ENCODE assay signal across 2 cellular contexts in the genomic region with DNA sequence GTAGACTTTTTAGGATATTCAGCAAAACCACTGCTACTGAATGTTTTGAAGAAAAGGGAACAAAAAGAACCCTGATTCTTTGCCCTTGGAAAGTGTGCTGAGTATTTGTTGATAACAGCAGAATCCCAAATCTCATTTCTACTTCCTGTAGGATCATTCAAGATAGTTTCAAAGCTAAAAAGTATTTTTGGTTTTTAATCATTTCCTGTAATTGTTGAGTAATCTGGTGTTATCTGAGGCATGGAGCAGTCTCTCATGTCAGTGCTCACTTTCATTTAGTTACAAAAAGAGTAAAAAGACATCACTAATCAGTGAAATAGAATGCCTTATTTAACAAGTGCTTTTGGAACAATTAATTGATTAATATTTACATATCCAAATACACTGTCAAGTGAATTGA.
TF ChIP-seq lines count a peak whose summit lies in the region.

No MANE protein-coding gene starts in this region.

TF ChIP-seq in SK-N-SH, 30 proteins besides CTCF, POLR2A, EP300 and RAD21 (continued from another document):
- TF ChIP-seq USF1 (IDR thresholded peaks at IDR 0.05; ENCODE audit: borderline replicate concordance, low read depth) (no peak), RXRA (IDR thresholded peaks at IDR 0.05; ENCODE audit: borderline replicate concordance, low read depth) (no peak), GATA2 (CRISPR knock-in tag; IDR thresholded peaks at IDR 0.05) (no peak), YY1 (IDR thresholded peaks at IDR 0.05; ENCODE audit: low read depth) (no peak), EZH2phosphoT487 (IDR thresholded peaks at IDR 0.05; ENCODE audit: borderline replicate concordance, low read depth) (no peak), RCOR1 (IDR thresholded peaks at IDR 0.05; ENCODE audit: low read length) (no peak), POLR2AphosphoS5 (IDR thresholded peaks at IDR 0.05; ENCODE audit: low read depth, low read length) (no peak), FOSL2 (IDR thresholded peaks at IDR 0.05; ENCODE audit: borderline replicate concordance, low read depth) (no peak), MXI1 (IDR thresholded peaks at IDR 0.05; ENCODE audit: low read depth, low read length) (no peak), TEAD4 (IDR thresholded peaks at IDR 0.05; ENCODE audit: borderline replicate concordance, insufficient read depth) (no peak), MEF2A (IDR thresholded peaks at IDR 0.05; ENCODE audit: borderline replicate concordance, low read depth) (no peak), NRF1 (IDR thresholded peaks at IDR 0.05; ENCODE audit: low read depth, low read length) (no peak), REST (IDR thresholded peaks at IDR 0.05; ENCODE audit: low read depth, low read length) (no peak)
- TF ChIP-seq, protein P1, sequence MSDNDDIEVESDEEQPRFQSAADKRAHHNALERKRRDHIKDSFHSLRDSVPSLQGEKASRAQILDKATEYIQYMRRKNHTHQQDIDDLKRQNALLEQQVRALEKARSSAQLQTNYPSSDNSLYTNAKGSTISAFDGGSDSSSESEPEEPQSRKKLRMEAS (IDR thresholded peaks at IDR 0.05; ENCODE audit: low read depth): no peak
- TF ChIP-seq, protein P2, sequence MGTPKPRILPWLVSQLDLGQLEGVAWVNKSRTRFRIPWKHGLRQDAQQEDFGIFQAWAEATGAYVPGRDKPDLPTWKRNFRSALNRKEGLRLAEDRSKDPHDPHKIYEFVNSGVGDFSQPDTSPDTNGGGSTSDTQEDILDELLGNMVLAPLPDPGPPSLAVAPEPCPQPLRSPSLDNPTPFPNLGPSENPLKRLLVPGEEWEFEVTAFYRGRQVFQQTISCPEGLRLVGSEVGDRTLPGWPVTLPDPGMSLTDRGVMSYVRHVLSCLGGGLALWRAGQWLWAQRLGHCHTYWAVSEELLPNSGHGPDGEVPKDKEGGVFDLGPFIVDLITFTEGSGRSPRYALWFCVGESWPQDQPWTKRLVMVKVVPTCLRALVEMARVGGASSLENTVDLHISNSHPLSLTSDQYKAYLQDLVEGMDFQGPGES (IDR thresholded peaks at IDR 0.05; ENCODE audit: low read depth, low read length): no peak
- TF ChIP-seq, protein P3, sequence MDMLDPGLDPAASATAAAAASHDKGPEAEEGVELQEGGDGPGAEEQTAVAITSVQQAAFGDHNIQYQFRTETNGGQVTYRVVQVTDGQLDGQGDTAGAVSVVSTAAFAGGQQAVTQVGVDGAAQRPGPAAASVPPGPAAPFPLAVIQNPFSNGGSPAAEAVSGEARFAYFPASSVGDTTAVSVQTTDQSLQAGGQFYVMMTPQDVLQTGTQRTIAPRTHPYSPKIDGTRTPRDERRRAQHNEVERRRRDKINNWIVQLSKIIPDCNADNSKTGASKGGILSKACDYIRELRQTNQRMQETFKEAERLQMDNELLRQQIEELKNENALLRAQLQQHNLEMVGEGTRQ (IDR thresholded peaks at IDR 0.05; ENCODE audit: borderline replicate concordance, low read depth, low read length): no peak
TF ChIP-seq in SK-N-SH: peak in this region for 0.

TF ChIP-seq in SK-N-SH treated with all-trans-retinoic acid at 6 μM for 48 hours, 23 proteins besides CTCF, POLR2A, EP300 and RAD21 (continued from another document):
- TF ChIP-seq CREB5 (CRISPR knock-in tag; IDR thresholded peaks at IDR 0.05; ENCODE audit: low read depth): no peak
- no peak for TF ChIP-seq POU6F1 (CRISPR knock-in tag; IDR thresholded peaks at IDR 0.05; ENCODE audit: borderline replicate concordance, low read depth)
- TF ChIP-seq OSR1 (CRISPR knock-in tag; IDR thresholded peaks at IDR 0.05): no peak
- TF ChIP-seq, protein P4, sequence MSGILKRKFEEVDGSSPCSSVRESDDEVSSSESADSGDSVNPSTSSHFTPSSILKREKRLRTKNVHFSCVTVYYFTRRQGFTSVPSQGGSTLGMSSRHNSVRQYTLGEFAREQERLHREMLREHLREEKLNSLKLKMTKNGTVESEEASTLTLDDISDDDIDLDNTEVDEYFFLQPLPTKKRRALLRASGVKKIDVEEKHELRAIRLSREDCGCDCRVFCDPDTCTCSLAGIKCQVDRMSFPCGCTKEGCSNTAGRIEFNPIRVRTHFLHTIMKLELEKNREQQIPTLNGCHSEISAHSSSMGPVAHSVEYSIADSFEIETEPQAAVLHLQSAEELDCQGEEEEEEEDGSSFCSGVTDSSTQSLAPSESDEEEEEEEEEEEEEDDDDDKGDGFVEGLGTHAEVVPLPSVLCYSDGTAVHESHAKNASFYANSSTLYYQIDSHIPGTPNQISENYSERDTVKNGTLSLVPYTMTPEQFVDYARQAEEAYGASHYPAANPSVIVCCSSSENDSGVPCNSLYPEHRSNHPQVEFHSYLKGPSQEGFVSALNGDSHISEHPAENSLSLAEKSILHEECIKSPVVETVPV (CRISPR knock-in tag; IDR thresholded peaks at IDR 0.05): no peak
- no peak for TF ChIP-seq ZFP30 (CRISPR knock-in tag; IDR thresholded peaks at IDR 0.05)
- TF ChIP-seq ISL1 (CRISPR knock-in tag; IDR thresholded peaks at IDR 0.05): no peak
- TF ChIP-seq TSHZ2 (CRISPR knock-in tag; IDR thresholded peaks at IDR 0.05): no peak
- no peak for TF ChIP-seq TCF4 (CRISPR knock-in tag; IDR thresholded peaks at IDR 0.05; ENCODE audit: borderline replicate concordance)
- no peak for TF ChIP-seq ESRRG (CRISPR knock-in tag; IDR thresholded peaks at IDR 0.05)
- TF ChIP-seq BACH2 (CRISPR knock-in tag; IDR thresholded peaks at IDR 0.05; ENCODE audit: borderline replicate concordance): no peak
- TF ChIP-seq ARNTL (CRISPR knock-in tag; IDR thresholded peaks at IDR 0.05; ENCODE audit: borderline replicate concordance, low read depth): no peak
- no peak for TF ChIP-seq PATZ1 (CRISPR knock-in tag; IDR thresholded peaks at IDR 0.05; ENCODE audit: borderline replicate concordance)
- no peak for TF ChIP-seq SNAI2 (CRISPR knock-in tag; IDR thresholded peaks at IDR 0.05)
- no peak for TF ChIP-seq ZFP3 (CRISPR knock-in tag; IDR thresholded peaks at IDR 0.05)
